In the genomic region with DNA sequence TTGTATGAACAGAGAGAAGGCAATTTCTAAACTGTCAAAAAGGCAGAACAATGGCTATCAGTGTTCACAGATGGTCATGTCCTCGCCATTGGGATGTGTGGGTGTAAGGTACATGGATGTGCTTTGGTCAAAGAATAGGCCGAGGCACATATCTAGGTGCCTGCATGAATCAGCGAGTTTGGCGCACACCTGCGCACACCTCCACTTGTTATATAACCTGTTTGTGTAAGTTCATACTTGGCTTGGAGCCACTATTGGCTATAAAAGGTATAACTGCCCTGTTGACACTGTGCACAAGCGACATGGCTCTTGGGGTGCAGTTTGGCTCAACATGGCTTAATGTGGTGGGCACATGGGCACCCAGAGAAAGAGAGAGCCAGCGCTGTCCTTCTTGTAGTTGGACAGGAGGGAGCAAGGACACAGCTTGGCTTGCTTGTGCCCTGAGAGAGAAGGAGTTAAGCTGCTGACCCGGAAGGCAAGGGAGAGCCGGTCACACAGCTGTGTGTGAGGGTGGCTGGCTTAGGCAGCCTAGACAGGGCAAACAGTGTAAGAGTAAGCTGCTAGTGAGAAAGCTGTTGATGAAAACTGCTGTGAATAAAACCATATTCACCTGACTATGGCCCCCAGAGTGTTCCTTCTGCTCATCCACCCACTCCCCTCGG, we compare ENCODE assay signal across 18 cellular contexts.
"Had no signal": no experiment of that assay in that cellular context is flagged by ENCODE, and none has a peak within 500 bp of the region (broad histone marks: within the 10 kb centered on the region; RNA-seq: fewer than 3 reads in every experiment).

No MANE protein-coding gene starts in this region.

- H3K9me3 Mint-ChIP-seq: activated CD4-positive, alpha-beta memory T cell treated with anti-CD3 and anti-CD28 coated beads for 36 hours; activated T-helper 1 cell treated with anti-CD3 and anti-CD28 coated beads, Interleukin-12 subunit alpha, Interleukin-12 subunit beta, Interleukin-2, Interleukin-4 antibody, amounts not matched to agents 30 ng/mL and 10 ng/mL and 1 ng/mL, durations not matched to agents 14 hours and 24 hours and 36 hours; endodermal cell; T-helper 2 cell treated with Interferon-gamma antibody and Interleukin-4, amounts not matched to agents 5 μg/mL and 100 μg/mL, for 36 hours had no signal

- ATAC-seq: activated naive CD4-positive, alpha-beta T cell treated with anti-CD3 and anti-CD28 coated beads, Interleukin-2, amount 50 U/mL, for 72 hours had no signal

- H3K27ac Mint-ChIP-seq: activated CD4-positive, alpha-beta memory T cell treated with anti-CD3 and anti-CD28 coated beads for 36 hours; activated naive CD4-positive, alpha-beta T cell treated with anti-CD3 and anti-CD28 coated beads, Interleukin-2, amount 50 U/mL, for 72 hours; activated T-helper 1 cell treated with anti-CD3 and anti-CD28 coated beads, Interleukin-12 subunit alpha, Interleukin-12 subunit beta, Interleukin-2, Interleukin-4 antibody, amounts not matched to agents 30 ng/mL and 10 ng/mL and 1 ng/mL, durations not matched to agents 14 hours and 24 hours and 36 hours; endodermal cell; mesothelial cell of epicardium; nephron progenitor cell; T-helper 2 cell treated with Interferon-gamma antibody and Interleukin-4, amounts not matched to agents 5 μg/mL and 100 μg/mL, for 36 hours had no signal

- H3K4me3 Mint-ChIP-seq: activated CD4-positive, alpha-beta memory T cell treated with anti-CD3 and anti-CD28 coated beads for 36 hours; activated T-helper 1 cell treated with anti-CD3 and anti-CD28 coated beads, Interleukin-12 subunit alpha, Interleukin-12 subunit beta, Interleukin-2, Interleukin-4 antibody, amounts not matched to agents 30 ng/mL and 10 ng/mL and 1 ng/mL, durations not matched to agents 14 hours and 24 hours and 36 hours; endodermal cell; mesothelial cell of epicardium; nephron progenitor cell; T-helper 2 cell treated with Interferon-gamma antibody and Interleukin-4, amounts not matched to agents 5 μg/mL and 100 μg/mL, for 36 hours had no signal

- H3K36me3 Mint-ChIP-seq: activated CD4-positive, alpha-beta memory T cell treated with anti-CD3 and anti-CD28 coated beads for 36 hours; activated naive CD4-positive, alpha-beta T cell treated with anti-CD3 and anti-CD28 coated beads, Interleukin-2, amount 50 U/mL, for 72 hours; mesothelial cell of epicardium had no signal

- H3K4me1 Mint-ChIP-seq: endodermal cell had no signal

- DNase-seq: activated CD4-positive, alpha-beta memory T cell treated with anti-CD3 and anti-CD28 coated beads for 36 hours; activated gamma-delta T cell treated with Interleukin-2 at 50 U/mL for 16 hours; activated T-cell treated with anti-CD3 and anti-CD28 coated beads for 4 hours; amniotic stem cell; caudate nucleus; endodermal cell; foreskin fibroblast; nephron progenitor cell; stimulated activated CD4-positive, alpha-beta T cell treated with anti-CD3 and anti-CD28 coated beads, Interleukin-12 subunit alpha, Interleukin-12 subunit beta, amount 100 ng/mL, for 4 hours; stimulated activated CD4-positive, alpha-beta T cell treated with anti-CD3 and anti-CD28 coated beads, Interleukin-1b, Interleukin-23, amount 100 ng/mL, for 48 hours; stimulated activated CD8-positive, alpha-beta memory T cell treated with anti-CD3 and anti-CD28 coated beads, Interleukin-4, amount 100 ng/mL, for 48 hours; stimulated activated naive CD4-positive, alpha-beta T cell treated with Interleukin-2 at 50 U/mL for 16 hours; substantia nigra; tibial artery had no signal
